ENCODE assay signal across 11 cellular contexts in the genomic region with DNA sequence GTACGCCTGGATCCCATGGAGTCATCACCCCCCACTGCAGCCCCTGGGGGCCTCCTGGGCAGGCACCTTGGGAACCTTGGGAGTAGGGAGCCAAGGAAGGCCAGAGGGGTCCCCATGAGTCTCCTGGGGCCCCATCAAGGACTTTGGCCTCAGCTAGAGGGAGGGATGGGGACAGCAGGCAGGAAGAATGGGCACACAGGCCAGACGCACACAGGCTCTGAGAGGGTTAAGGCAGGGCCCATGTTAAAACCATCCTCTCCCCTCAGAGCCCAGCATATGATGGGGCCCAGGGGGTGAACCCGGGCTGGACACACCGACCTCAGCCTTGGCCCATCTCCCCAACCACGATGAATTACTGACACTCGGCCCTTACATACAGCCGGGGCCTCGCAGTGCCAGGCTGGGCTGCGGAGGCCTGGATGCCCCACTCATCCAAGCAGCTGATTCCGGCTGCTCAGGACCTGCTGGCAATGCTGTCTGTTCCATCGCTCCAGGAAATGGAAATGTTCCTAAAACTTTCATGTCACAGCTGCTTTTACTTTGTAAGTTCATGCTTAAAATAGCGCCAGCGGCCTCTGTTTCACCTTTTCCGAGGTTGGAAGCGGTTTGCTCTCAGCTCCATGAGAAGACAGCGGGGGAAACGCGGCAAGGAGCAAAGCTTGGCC. TPM values are rescaled to one million over a fixed set of nuclear protein-coding genes. Genes with fewer than 3 reads are reported as not detected.
DNase-seq lines count a peak whose midpoint lies in the region; ATAC-seq and TF ChIP-seq lines count a peak whose summit lies in the region.
"Had no signal": no experiment of that assay in that cellular context is flagged by ENCODE, and none has a peak within 500 bp of the region (broad histone marks: within the 10 kb centered on the region; RNA-seq: fewer than 3 reads in every experiment).

No MANE protein-coding gene starts in this region.

- BruUV-seq in MCF 10A (replicated peaks; lab: Mats Ljungman, UMichigan) = no TSS peak

- H3K4me3 ChIP-seq in breast epithelium (no peak overlapping the region), neuronal stem cell (ENCODE audit: low read length in 2 of 2) (no peak overlapping the region), urinary bladder (ENCODE audit: low read depth, low read length) (no peak overlapping the region)

- peaks cover 18 to 30% of the 10 kb centered on the region in 2 donors for H3K4me1 ChIP-seq in breast epithelium
- H3K4me1 ChIP-seq in neuronal stem cell (ENCODE audit: control insufficient read depth in 2 of 2, insufficient read depth in 1 of 2, low read depth in 1 of 2, low read length in 2 of 2) = peaks cover 30 to 45% of the 10 kb centered on the region in 2 donors
- H3K4me1 ChIP-seq in urinary bladder (ENCODE audit: insufficient read depth) = no peaks in the 10 kb centered on the region

- H4K91ac ChIP-seq in neuronal stem cell (ENCODE audit: low read depth, low read length, poor library complexity) = no peak overlapping the region

- no peak overlapping the region for H3K4me2 ChIP-seq in neuronal stem cell (ENCODE audit: insufficient read depth, low read length, poor library complexity, severe bottlenecking)

- no peaks in the 10 kb centered on the region for H3K4me1 Mint-ChIP-seq in MCF 10A (ENCODE audit: insufficient read depth, unreplicated experiment)
- H3K4me1 Mint-ChIP-seq: central memory CD8-positive, alpha-beta T cell had no signal

- H3K27me3 ChIP-seq in breast epithelium (peaks cover 0 to 4% of the 10 kb centered on the region in 2 donors), neuronal stem cell (ENCODE audit: control insufficient read depth in 3 of 3, insufficient read depth in 3 of 3, low read depth in 1 of 3, low read length in 3 of 3) (peaks cover 2 to 46% (median 28%) of the 10 kb centered on the region in 3 experiments)

- peaks cover 3% of the 10 kb centered on the region for H3K36me3 Mint-ChIP-seq in MCF 10A (ENCODE audit: insufficient read depth, unreplicated experiment)

- no peak overlapping the region for H3K9ac ChIP-seq in neuronal stem cell (ENCODE audit: low read depth, low read length, poor library complexity)

- H4K8ac ChIP-seq in neuronal stem cell (ENCODE audit: low read depth, low read length) = no peak overlapping the region

- no peak overlapping the region for H2BK15ac ChIP-seq in neuronal stem cell (ENCODE audit: low read length)

- DNase-seq in breast epithelium (ENCODE audit: low spot score in 2 of 2) (peak in 1 of 2 donors; percentile 50), MCF 10A (ENCODE audit: unreplicated experiment) (no peak), fibroblast of peridontal ligament (ENCODE audit: extremely low read depth) (peak; percentile 86), neuronal stem cell (ENCODE audit: low spot score) (no peak), A172 (ENCODE audit: low spot score) (no peak)
- DNase-seq: RPMI8226 had no signal

- no peaks in the 10 kb centered on the region for H3K27me3 Mint-ChIP-seq in MCF 10A (ENCODE audit: insufficient read depth, unreplicated experiment)

- H3K9me3 Mint-ChIP-seq in MCF 10A (ENCODE audit: unreplicated experiment) = no peaks in the 10 kb centered on the region
- H3K9me3 Mint-ChIP-seq: central memory CD8-positive, alpha-beta T cell had no signal

- no peak overlapping the region for H2BK120ac ChIP-seq in neuronal stem cell (ENCODE audit: low read depth, low read length)

- POLR2A ChIA-PET in MCF 10A (lab: Yijun Ruan, JAX) = interaction anchor here (0.8 kb wide), 1 partner anchor 12 kb away, joined by 3 read pairs; no protein-coding TSS in a partner anchor

- ATAC-seq in GM19351 (IDR thresholded peaks at IDR 0.05; ENCODE audit: unreplicated experiment) (no peak), GM19397 (IDR thresholded peaks at IDR 0.05; ENCODE audit: unreplicated experiment) (no peak)

- no peaks in the 10 kb centered on the region for H3K79me1 ChIP-seq in neuronal stem cell (ENCODE audit: low read depth, low read length)

- no peak overlapping the region for H3K14ac ChIP-seq in neuronal stem cell (ENCODE audit: low read length)

- H2AK5ac ChIP-seq in neuronal stem cell (ENCODE audit: low read depth, low read length) = peak overlapping the region; percentile 24

- no peak overlapping the region for H2AFZ ChIP-seq in neuronal stem cell (ENCODE audit: low read length)

- H3K4ac ChIP-seq in neuronal stem cell (ENCODE audit: low read length) = no peak overlapping the region

- TF ChIP-seq CTCF in breast epithelium (IDR thresholded peaks at IDR 0.05) (no peak), MCF 10A (IDR thresholded peaks at IDR 0.05; ENCODE audit: unreplicated experiment) (no peak)

- intact Hi-C loops in breast epithelium (cut with DNase I; ENCODE audit: low total_unique reads) (loop anchor here (10.0 kb wide), 1 partner anchor 55 kb away; no protein-coding TSS in a partner anchor), MCF 10A (cut with micrococcal nuclease) (no loop called here)

- no peak overlapping the region for H3K4me3 Mint-ChIP-seq in MCF 10A (ENCODE audit: unreplicated experiment)
- H3K4me3 Mint-ChIP-seq: B cell; central memory CD8-positive, alpha-beta T cell had no signal

- H2BK5ac ChIP-seq in neuronal stem cell (ENCODE audit: low read length) = no peak overlapping the region

- no peak overlapping the region for H3K23ac ChIP-seq in neuronal stem cell (ENCODE audit: low read depth, low read length, poor library complexity)

- no peak for TF ChIP-seq POLR2A in breast epithelium (IDR thresholded peaks at IDR 0.05)

- H3K27ac Mint-ChIP-seq in MCF 10A (ENCODE audit: low read depth, unreplicated experiment) = no peak overlapping the region
- H3K27ac Mint-ChIP-seq: B cell had no signal

- H3K18ac ChIP-seq in neuronal stem cell (ENCODE audit: low read length) = peak overlapping the region; percentile 32

- CTCF ChIA-PET in MCF 10A (lab: Yijun Ruan, JAX) = interaction anchor here (0.7 kb wide), 1 partner anchor 16 kb away, joined by 3 read pairs; no protein-coding TSS in a partner anchor

- H3K27ac ChIP-seq in breast epithelium = peak overlapping the region; percentile 90 to 94
- H3K27ac ChIP-seq in neuronal stem cell (replicated peaks; ENCODE audit: low read length) = no peak overlapping the region
- peak overlapping the region; percentile 89 for H3K27ac ChIP-seq in urinary bladder (ENCODE audit: low read depth)

- H3K36me3 ChIP-seq in breast epithelium = no peaks in the 10 kb centered on the region
- no peaks in the 10 kb centered on the region for H3K36me3 ChIP-seq in neuronal stem cell (replicated peaks in 1 of 2; ENCODE audit: control insufficient read depth in 2 of 2, insufficient read depth in 2 of 2, low read length in 2 of 2)
- no peaks in the 10 kb centered on the region for H3K36me3 ChIP-seq in urinary bladder (ENCODE audit: insufficient read depth)

- no peak overlapping the region for H2BK12ac ChIP-seq in neuronal stem cell (ENCODE audit: low read length)

- H3K9me3 ChIP-seq in breast epithelium (no peaks in the 10 kb centered on the region), neuronal stem cell (replicated peaks in 1 of 2; ENCODE audit: control insufficient read depth in 2 of 2, insufficient read depth in 1 of 2, low read depth in 1 of 2, low read length in 2 of 2) (no peaks in the 10 kb centered on the region)

- WGBS in neuronal stem cell (ENCODE audit: extremely low coverage in 2 of 2, insufficient read length in 2 of 2, insufficient replicate concordance in 1 of 2), 2 donors = no CpG with 5 or more reads among the region's 18 CpGs
- 25% methylated on average over 18 of the region's 18 CpGs for WGBS in urinary bladder

RNA-seq across cellular contexts. Expression of gene INPP5A, which starts 17.3 kb away (rescaled TPM):
- 10 to 100 TPM; 26.6 to 50.6 (median 38.7) TPM for total RNA-seq in breast epithelium
- total RNA-seq in MCF 10A (2022) = 14.2 and 14.7 TPM in 2 replicates
- 13.4 TPM for polyA plus RNA-seq in neuronal stem cell (2013, experiment 1 of 2)
- 13.7 TPM for polyA plus RNA-seq in neuronal stem cell (2013, experiment 2 of 2)
- 61.0 TPM for total RNA-seq in urinary bladder
- 66.2 TPM for polyA plus RNA-seq in urinary bladder
- 13.1 and 15.7 TPM in 2 replicates for total RNA-seq in A172 (2014; rRNA removed; shearing (Covaris generic))
